In genomic region chr7:99499356-99499712, GRCh38 we compare ENCODE assay signal across 6 cellular contexts. TPM values are rescaled to one million over a fixed set of nuclear protein-coding genes. Genes with fewer than 3 reads are reported as not detected.
DNase-seq lines count a peak whose midpoint lies in the region; ATAC-seq and TF ChIP-seq lines count a peak whose summit lies in the region.

No MANE protein-coding gene starts in this region.

- H3K4me3 ChIP-seq in AG04449 (ENCODE audit: low read depth, low read length): peak overlapping the region; percentile 93
- H3K4me3 ChIP-seq in mucosa of descending colon: peak overlapping the region; percentile 88

- peaks cover 30% of the 10 kb centered on the region for H3K4me1 Mint-ChIP-seq in activated naive CD8-positive, alpha-beta T cell treated with anti-CD3 and anti-CD28 coated beads, Interleukin-2, amount 50 U/mL, for 24 hours

- peaks cover 5% of the 10 kb centered on the region for H3K9me3 Mint-ChIP-seq in activated naive CD8-positive, alpha-beta T cell treated with anti-CD3 and anti-CD28 coated beads, Interleukin-2, amount 50 U/mL, for 24 hours

- H3K9me3 ChIP-seq in mucosa of descending colon: peaks cover 14% of the 10 kb centered on the region

- peaks cover 21% of the 10 kb centered on the region for H3K4me1 ChIP-seq in mucosa of descending colon (ENCODE audit: low read depth)

- intact Hi-C loops in mucosa of descending colon (cut with DNase I, micrococcal nuclease): no loop called here

- peaks cover 38% of the 10 kb centered on the region for H3K36me3 Mint-ChIP-seq in activated naive CD8-positive, alpha-beta T cell treated with anti-CD3 and anti-CD28 coated beads, Interleukin-2, amount 50 U/mL, for 24 hours (ENCODE audit: low read depth)

- peak overlapping the region; percentile 100 for H3K27ac Mint-ChIP-seq in activated naive CD8-positive, alpha-beta T cell treated with anti-CD3 and anti-CD28 coated beads, Interleukin-2, amount 50 U/mL, for 24 hours

- TF ChIP-seq CTCF in AG04449 (IDR thresholded peaks at IDR 0.05; ENCODE audit: insufficient read depth, low read length, missing control alignments): no peak
- TF ChIP-seq CTCF in mucosa of descending colon (IDR thresholded peaks at IDR 0.05): no peak
- no peak for TF ChIP-seq CTCF in GM20000 (IDR thresholded peaks at IDR 0.05; ENCODE audit: extremely low read depth, missing control alignments)

- CTCF ChIA-PET in AG04449 (lab: Yijun Ruan, JAX): interaction anchor here (1.0 to 1.8 kb wide), 2 partner anchors 25 to 119 kb away, joined by 3 to 5 read pairs; no protein-coding TSS in a partner anchor

- H3K4me3 Mint-ChIP-seq in activated naive CD8-positive, alpha-beta T cell treated with anti-CD3 and anti-CD28 coated beads, Interleukin-2, amount 50 U/mL, for 24 hours: peak overlapping the region; percentile 100

- DNase-seq in AG04449 (ENCODE audit: low read depth, low spot score) (no peak), mucosa of descending colon (no peak), GM20000 (ENCODE audit: low spot score) (no peak), hippocampal formation (lab: John Stamatoyannopoulos, UW) (no peak)
- no peak for DNase-seq in activated naive CD8-positive, alpha-beta T cell treated with anti-CD3 and anti-CD28 coated beads, Interleukin-2, amount 50 U/mL, for 24 hours

- ATAC-seq in HG02852 (IDR thresholded peaks at IDR 0.05; ENCODE audit: unreplicated experiment): peak; percentile 3
- ATAC-seq in activated naive CD8-positive, alpha-beta T cell treated with anti-CD3 and anti-CD28 coated beads, Interleukin-2, amount 50 U/mL, for 24 hours: no peak
- ATAC-seq in mucosa of descending colon: peak; percentile 67

- peaks cover 3% of the 10 kb centered on the region for H3K36me3 ChIP-seq in mucosa of descending colon (ENCODE audit: low read depth)

- H3K27me3 Mint-ChIP-seq in activated naive CD8-positive, alpha-beta T cell treated with anti-CD3 and anti-CD28 coated beads, Interleukin-2, amount 50 U/mL, for 24 hours: no peaks in the 10 kb centered on the region

- POLR2A ChIA-PET in AG04449 (lab: Yijun Ruan, JAX): interaction anchor here (0.7 to 1.5 kb wide), 3 partner anchors 12 to 59 kb away, joined by 3 to 4 read pairs (median 4); no protein-coding TSS in a partner anchor

RNA-seq across cellular contexts. Expression of gene ZNF394, which starts 0.7 kb away (rescaled TPM):
- total RNA-seq in mucosa of descending colon: 10 to 100 TPM; 30.5 to 43.9 (median 36.5) TPM

RNA-seq across cellular contexts. Expression of gene ZKSCAN5, which starts 5.1 kb away (rescaled TPM):
- 1 to 10 TPM; 5.9 to 10.0 (median 6.4) TPM for total RNA-seq in mucosa of descending colon

RNA-seq across cellular contexts. Expression of gene ZNF789, which starts 26.6 kb away (rescaled TPM):
- 10 to 100 TPM; 12.3 to 25.4 (median 23.4) TPM for total RNA-seq in mucosa of descending colon

RNA-seq across cellular contexts. Expression of gene ATP5MF, which starts 33.4 kb away (rescaled TPM):
- total RNA-seq in mucosa of descending colon: 100 to 1,000 TPM; 229 to 341 (median 331) TPM

RNA-seq across cellular contexts. Expression of gene FAM200A, which starts 52.6 kb away (rescaled TPM):
- 1 to 10 TPM; 3.8 to 5.6 (median 5.1) TPM for total RNA-seq in mucosa of descending colon
